1 cellular context compared by ENCODE assay signal in the genomic region with DNA sequence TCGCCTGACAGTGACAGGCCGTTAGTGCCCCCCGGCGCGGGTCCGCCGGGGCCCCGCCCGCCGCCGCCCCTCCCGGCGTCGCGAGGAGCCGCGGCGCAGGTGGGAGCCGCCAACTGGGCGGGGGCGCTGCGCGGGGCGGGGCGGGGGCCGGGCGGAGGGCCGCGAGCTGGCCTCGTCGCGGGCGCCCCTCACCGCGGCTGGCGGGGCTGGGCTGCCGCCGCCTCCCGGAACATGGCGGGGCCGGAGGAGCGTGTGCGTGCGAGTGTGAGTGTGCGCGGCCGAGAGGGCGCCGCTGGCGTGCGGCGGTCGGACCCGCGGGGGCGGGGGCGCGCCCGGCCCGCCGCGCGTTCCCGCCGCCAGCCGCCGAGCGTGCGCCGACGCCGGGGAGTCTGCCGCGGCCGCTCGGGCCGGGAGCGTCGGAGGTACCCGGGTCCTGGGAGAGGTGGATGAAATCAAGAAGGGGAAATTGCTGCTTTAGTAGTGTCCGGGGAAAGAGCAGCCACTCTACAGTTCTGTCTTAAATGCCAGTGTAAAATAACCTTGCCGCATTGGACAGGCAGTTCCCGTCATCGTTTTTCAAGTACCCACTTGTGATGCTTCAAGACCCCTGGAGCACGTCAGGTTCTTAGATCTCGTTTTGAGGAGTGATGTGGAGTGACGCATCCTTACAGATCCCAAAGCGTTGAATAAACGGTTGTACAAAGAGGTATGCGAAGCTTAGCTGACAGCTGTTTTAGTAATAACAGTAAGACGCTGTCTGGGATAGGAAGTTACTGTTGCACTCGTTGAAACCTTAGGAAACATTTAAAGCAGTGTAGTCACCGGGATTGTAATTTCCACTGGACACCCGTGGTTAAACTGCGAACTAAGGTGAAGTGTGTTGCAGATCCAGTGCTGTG.
TF ChIP-seq lines count a peak whose summit lies in the region.

No MANE protein-coding gene starts in this region.

TF ChIP-seq in SK-N-SH treated with all-trans-retinoic acid at 6 μM for 48 hours, 23 proteins besides CTCF, POLR2A, EP300 and RAD21 (continued from another document):
- TF ChIP-seq, protein P1, sequence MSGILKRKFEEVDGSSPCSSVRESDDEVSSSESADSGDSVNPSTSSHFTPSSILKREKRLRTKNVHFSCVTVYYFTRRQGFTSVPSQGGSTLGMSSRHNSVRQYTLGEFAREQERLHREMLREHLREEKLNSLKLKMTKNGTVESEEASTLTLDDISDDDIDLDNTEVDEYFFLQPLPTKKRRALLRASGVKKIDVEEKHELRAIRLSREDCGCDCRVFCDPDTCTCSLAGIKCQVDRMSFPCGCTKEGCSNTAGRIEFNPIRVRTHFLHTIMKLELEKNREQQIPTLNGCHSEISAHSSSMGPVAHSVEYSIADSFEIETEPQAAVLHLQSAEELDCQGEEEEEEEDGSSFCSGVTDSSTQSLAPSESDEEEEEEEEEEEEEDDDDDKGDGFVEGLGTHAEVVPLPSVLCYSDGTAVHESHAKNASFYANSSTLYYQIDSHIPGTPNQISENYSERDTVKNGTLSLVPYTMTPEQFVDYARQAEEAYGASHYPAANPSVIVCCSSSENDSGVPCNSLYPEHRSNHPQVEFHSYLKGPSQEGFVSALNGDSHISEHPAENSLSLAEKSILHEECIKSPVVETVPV (CRISPR knock-in tag; IDR thresholded peaks at IDR 0.05) = no peak
- no peak for TF ChIP-seq ZFP3 (CRISPR knock-in tag; IDR thresholded peaks at IDR 0.05)
- no peak for TF ChIP-seq ISL1 (CRISPR knock-in tag; IDR thresholded peaks at IDR 0.05)
- TF ChIP-seq SNAI2 (CRISPR knock-in tag; IDR thresholded peaks at IDR 0.05) = no peak
- no peak for TF ChIP-seq ARNTL (CRISPR knock-in tag; IDR thresholded peaks at IDR 0.05; ENCODE audit: borderline replicate concordance, low read depth)
- TF ChIP-seq ZNF70 (CRISPR knock-in tag; IDR thresholded peaks at IDR 0.05) = no peak
- no peak for TF ChIP-seq ZNF565 (CRISPR knock-in tag; conservative IDR thresholded peaks at IDR 0.05; ENCODE audit: low read depth)
- no peak for TF ChIP-seq ZNF8 (CRISPR knock-in tag; IDR thresholded peaks at IDR 0.05)
- TF ChIP-seq, protein P2, sequence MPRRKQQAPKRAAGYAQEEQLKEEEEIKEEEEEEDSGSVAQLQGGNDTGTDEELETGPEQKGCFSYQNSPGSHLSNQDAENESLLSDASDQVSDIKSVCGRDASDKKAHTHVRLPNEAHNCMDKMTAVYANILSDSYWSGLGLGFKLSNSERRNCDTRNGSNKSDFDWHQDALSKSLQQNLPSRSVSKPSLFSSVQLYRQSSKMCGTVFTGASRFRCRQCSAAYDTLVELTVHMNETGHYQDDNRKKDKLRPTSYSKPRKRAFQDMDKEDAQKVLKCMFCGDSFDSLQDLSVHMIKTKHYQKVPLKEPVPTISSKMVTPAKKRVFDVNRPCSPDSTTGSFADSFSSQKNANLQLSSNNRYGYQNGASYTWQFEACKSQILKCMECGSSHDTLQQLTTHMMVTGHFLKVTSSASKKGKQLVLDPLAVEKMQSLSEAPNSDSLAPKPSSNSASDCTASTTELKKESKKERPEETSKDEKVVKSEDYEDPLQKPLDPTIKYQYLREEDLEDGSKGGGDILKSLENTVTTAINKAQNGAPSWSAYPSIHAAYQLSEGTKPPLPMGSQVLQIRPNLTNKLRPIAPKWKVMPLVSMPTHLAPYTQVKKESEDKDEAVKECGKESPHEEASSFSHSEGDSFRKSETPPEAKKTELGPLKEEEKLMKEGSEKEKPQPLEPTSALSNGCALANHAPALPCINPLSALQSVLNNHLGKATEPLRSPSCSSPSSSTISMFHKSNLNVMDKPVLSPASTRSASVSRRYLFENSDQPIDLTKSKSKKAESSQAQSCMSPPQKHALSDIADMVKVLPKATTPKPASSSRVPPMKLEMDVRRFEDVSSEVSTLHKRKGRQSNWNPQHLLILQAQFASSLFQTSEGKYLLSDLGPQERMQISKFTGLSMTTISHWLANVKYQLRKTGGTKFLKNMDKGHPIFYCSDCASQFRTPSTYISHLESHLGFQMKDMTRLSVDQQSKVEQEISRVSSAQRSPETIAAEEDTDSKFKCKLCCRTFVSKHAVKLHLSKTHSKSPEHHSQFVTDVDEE (CRISPR knock-in tag; IDR thresholded peaks at IDR 0.05) = no peak
- TF ChIP-seq ESRRG (CRISPR knock-in tag; IDR thresholded peaks at IDR 0.05) = no peak
